In genomic region chr15:89404023-89404422, GRCh38 we compare ENCODE assay signal across 20 cellular contexts.
DNase-seq lines count a peak whose midpoint lies in the region; ATAC-seq, FAIRE-seq and TF ChIP-seq lines count a peak whose summit lies in the region.
"Had no signal": no experiment of that assay in that cellular context is flagged by ENCODE, and none has a peak within 500 bp of the region (broad histone marks: within the 10 kb centered on the region; RNA-seq: fewer than 3 reads in every experiment).

No MANE protein-coding gene starts in this region.

- H3K27me3 Mint-ChIP-seq in brain, result peaks cover 43% of the 10 kb centered on the region

- no peak overlapping the region for H4K91ac ChIP-seq in H1 (replicated peaks; ENCODE audit: insufficient read length, low read length)

- H3K79me1 ChIP-seq in H1 (ENCODE audit: low read depth, low read length), result no peaks in the 10 kb centered on the region

- H3K23me2 ChIP-seq in H1 (ENCODE audit: low read depth, low read length), result no peaks in the 10 kb centered on the region; the same call in 1 of the 2 replicates

- intact Hi-C loops in PC-3 (cut with micrococcal nuclease), result no loop called here
- intact Hi-C loops in heart right ventricle (cut with DNase I), result loop anchor here in 1 of 10 donors (5.0 kb wide), 1 partner anchor 37 kb away; no protein-coding TSS in a partner anchor

- no peak overlapping the region for H3K56ac ChIP-seq in H1 (replicated peaks; ENCODE audit: insufficient read length, low read depth, low read length)

- no peak overlapping the region for H3K23ac ChIP-seq in H1 (ENCODE audit: insufficient read length)

- H3K4me2 ChIP-seq in H1 (ENCODE audit: insufficient read depth in 1 of 2, low read depth in 2 of 2, low read length in 2 of 2) (no peak overlapping the region), PC-3 (ENCODE audit: low read length) (no peak overlapping the region)
- H3K4me2 ChIP-seq: A549; BLaER1 treated with 17β-estradiol and CSF1 and Interleukin-3, amounts not matched to agents 10 nM and 100 nM had no signal

- H2BK120ac ChIP-seq in H1 (replicated peaks; ENCODE audit: low read depth, low read length), result no peak overlapping the region

- no peak overlapping the region for H3K9ac ChIP-seq in H1 (replicated peaks in 1 of 4; ENCODE audit: extremely low read depth in 1 of 4, low read depth in 3 of 4, low read length in 3 of 4)
- no peak overlapping the region for H3K9ac ChIP-seq in PC-3 (ENCODE audit: low read length)
- H3K9ac ChIP-seq: BLaER1 treated with 17β-estradiol and CSF1 and Interleukin-3, amounts not matched to agents 10 nM and 100 nM had no signal

- FAIRE-seq in GM18507 (lab: Jason Lieb, UNC) (peak; percentile 12), H1 (lab: Jason Lieb, UNC) (no peak)
- FAIRE-seq: A549, D721Med, G401.6, GM12891 had no signal

- no peaks in the 10 kb centered on the region for H3K9me2 ChIP-seq in PC-3 (replicated peaks; ENCODE audit: low read length)

- H3K14ac ChIP-seq in H1 (ENCODE audit: insufficient read length), result no peak overlapping the region

- no peak overlapping the region for H3K4ac ChIP-seq in H1 (replicated peaks; ENCODE audit: insufficient read length, low read depth, low read length)

- H4K5ac ChIP-seq in H1 (ENCODE audit: insufficient read length, low read depth, low read length), result no peak overlapping the region

- no peak overlapping the region for H2BK5ac ChIP-seq in H1 (ENCODE audit: low read depth, low read length)

- no peaks in the 10 kb centered on the region; a peak in 1 of 8 replicates for H3K36me3 ChIP-seq in H1 (ENCODE audit: control insufficient read depth in 2 of 4, insufficient read depth in 4 of 4, low read length in 3 of 4)
- H3K36me3 ChIP-seq in PC-3 (ENCODE audit: low read depth, low read length), result no peaks in the 10 kb centered on the region
- H3K36me3 ChIP-seq in heart right ventricle, result no peaks in the 10 kb centered on the region
- H3K36me3 ChIP-seq: BLaER1 treated with 17β-estradiol and CSF1 and Interleukin-3, amounts not matched to agents 10 nM and 100 nM had no signal

- H3K27me3 ChIP-seq in H1 (replicated peaks in 1 of 4; ENCODE audit: control insufficient read depth in 3 of 4, extremely low read depth in 1 of 4, insufficient read depth in 3 of 4, low read length in 3 of 4) (peaks cover 97 to 99% (median 99%) of the 10 kb centered on the region in 4 experiments), PC-3 (ENCODE audit: low read length) (peaks cover 11% of the 10 kb centered on the region), heart right ventricle (peaks cover 36 to 100% (median 99%) of the 10 kb centered on the region in 7 donors)

- peaks cover 26% of the 10 kb centered on the region for H3K36me3 Mint-ChIP-seq in brain
- H3K36me3 Mint-ChIP-seq: CD8-positive, alpha-beta T cell had no signal

- peaks cover 3 to 27% (median 12%) of the 10 kb centered on the region in 5 experiments for H3K9me3 Mint-ChIP-seq in brain
- H3K9me3 Mint-ChIP-seq: CD4-positive, alpha-beta T cell; CD8-positive, alpha-beta T cell had no signal

- H3K4me3 ChIP-seq in H1 (ENCODE audit: extremely low read depth in 1 of 4, insufficient read depth in 2 of 4, low read depth in 3 of 4, low read length in 4 of 4) (no peak overlapping the region), PC-3 (ENCODE audit: low read length) (no peak overlapping the region), heart right ventricle (no peak overlapping the region)
- H3K4me3 ChIP-seq: A549; BLaER1 treated with 17β-estradiol and CSF1 and Interleukin-3, amounts not matched to agents 10 nM and 100 nM had no signal

- TF ChIP-seq EP300 in H1 (IDR thresholded peaks at IDR 0.05; ENCODE audit: borderline replicate concordance in 1 of 2, low read depth in 2 of 2, low read length in 2 of 2), result no peak

- no peak for TF ChIP-seq RAD21 in H1 (IDR thresholded peaks at IDR 0.05 in 1 of 2, conservative IDR thresholded peaks at IDR 0.05 in 1 of 2; ENCODE audit: low read depth in 2 of 2, low read length in 2 of 2)

- H3K18ac ChIP-seq in H1 (ENCODE audit: extremely low read depth, low read length), result no peak overlapping the region

- H3F3A ChIP-seq in PC-3 (ENCODE audit: low read length, unreplicated experiment), result no peaks in the 10 kb centered on the region

- H4K8ac ChIP-seq in H1 (ENCODE audit: extremely low read depth, insufficient read depth, low read length), result no peak overlapping the region

- DNase-seq in GM18507 (ENCODE audit: extremely low spot score, insufficient read length, low read depth) (no peak), H1 (ENCODE audit: low read depth in 1 of 2, low spot score in 2 of 2) (no peak), PC-3 (no peak), heart right ventricle (no peak)
- DNase-seq: AML-193; Caco-2; Calu3; CD4-positive, alpha-beta T cell; CD8-positive, alpha-beta T cell; DMS79 treated with DMSO at 0.1 percent for 48 hours; GF-D8 had no signal

- no peak overlapping the region for H2AK5ac ChIP-seq in H1 (ENCODE audit: low read depth, low read length)

- H2BK20ac ChIP-seq in H1 (ENCODE audit: low read length), result no peak overlapping the region

- H3K9me3 ChIP-seq in H1 (ENCODE audit: insufficient read depth in 2 of 2, low read depth in 1 of 2, low read length in 1 of 2) (no peaks in the 10 kb centered on the region), PC-3 (ENCODE audit: low read length) (no peaks in the 10 kb centered on the region), heart right ventricle (no peaks in the 10 kb centered on the region)
- H3K9me3 ChIP-seq: A549, Caco-2 had no signal

- H3K4me3 Mint-ChIP-seq in brain, result no peak overlapping the region
- H3K4me3 Mint-ChIP-seq: B cell; CD4-positive, alpha-beta T cell; CD8-positive, alpha-beta T cell had no signal

- H3K79me2 ChIP-seq in H1 (ENCODE audit: control insufficient read depth in 1 of 2, insufficient read depth in 2 of 2, low read length in 2 of 2) (no peaks in the 10 kb centered on the region), PC-3 (ENCODE audit: low read length) (no peaks in the 10 kb centered on the region)

- H3K4me1 ChIP-seq in H1 (replicated peaks in 1 of 4; ENCODE audit: control insufficient read depth in 3 of 4, insufficient read depth in 4 of 4, low read length in 3 of 4) (peaks cover 3 to 44% (median 20%) of the 10 kb centered on the region in 4 experiments), PC-3 (ENCODE audit: insufficient read depth, low read length) (peaks cover 6% of the 10 kb centered on the region), heart right ventricle (peaks cover 7 to 62% (median 39%) of the 10 kb centered on the region in 9 donors)
- H3K4me1 ChIP-seq: Caco-2 had no signal

- no peak for ATAC-seq in PC-3
- ATAC-seq in heart right ventricle, result no peak
- ATAC-seq: A549; CD8-positive, alpha-beta T cell had no signal

- POLR2A ChIA-PET in H1 (lab: Charles Lee; ENCODE audit: partially characterized antibody) (interaction anchor here (0.8 to 2.2 kb wide), 2 partner anchors 9 to 14 kb away, joined by 3 to 6 read pairs; no protein-coding TSS in a partner anchor), PC-3 (lab: Charles Lee; ENCODE audit: unreplicated experiment) (no interaction called here)

- H3K27ac Mint-ChIP-seq in brain, result peak overlapping the region in 3 of 5 experiments; percentile 41 to 99 (median 97)
- H3K27ac Mint-ChIP-seq: B cell; CD4-positive, alpha-beta T cell; CD8-positive, alpha-beta T cell had no signal

- 42% methylated on average over 3 of the region's 3 CpGs; no CpG with 5 or more reads in 1 of the 2 experiments for WGBS in H1 (ENCODE audit: extremely low coverage in 1 of 2, insufficient coverage in 1 of 2, insufficient read length in 1 of 2, insufficient replicate concordance in 2 of 2, low coverage in 1 of 2, low lambda C conversion rate in 2 of 2, missing lambda C conversion rate in 1 of 2), 2 experiments
- 14 to 20% methylated on average over 3 of the region's 3 CpGs for WGBS in heart right ventricle, 2 donors

- TF ChIP-seq CTCF in brain (conservative IDR thresholded peaks at IDR 0.05) (no peak), H1 (IDR thresholded peaks at IDR 0.05; ENCODE audit: control extremely low read depth in 1 of 3, insufficient read depth in 1 of 3, low read depth in 1 of 3, low read length in 3 of 3) (no peak), PC-3 (conservative IDR thresholded peaks at IDR 0.05; ENCODE audit: low read depth, low read length) (no peak), heart right ventricle (IDR thresholded peaks at IDR 0.05) (no peak)

- no peak overlapping the region for H2BK15ac ChIP-seq in H1 (ENCODE audit: low read length)

- no peak for TF ChIP-seq POLR2A in H1 (IDR thresholded peaks at IDR 0.05; ENCODE audit: control extremely low read depth in 1 of 2, low read depth in 2 of 2, low read length in 2 of 2)

- BruUV-seq in PC-3 (replicated peaks; lab: Mats Ljungman, UMichigan), result no TSS peak

- peaks cover 86% of the 10 kb centered on the region for H3K4me1 Mint-ChIP-seq in brain

- peaks cover 12 to 27% of the 10 kb centered on the region in 2 experiments for H4K20me1 ChIP-seq in H1 (replicated peaks in 1 of 2; ENCODE audit: control insufficient read depth in 1 of 2, insufficient read depth in 2 of 2, low read length in 2 of 2)
- H4K20me1 ChIP-seq in PC-3 (ENCODE audit: low read length), result no peaks in the 10 kb centered on the region

- no peak overlapping the region for H2BK12ac ChIP-seq in H1 (ENCODE audit: low read depth, low read length)

- H3K27ac ChIP-seq in H1 (ENCODE audit: low read depth, low read length), result no peak overlapping the region
- H3K27ac ChIP-seq in PC-3 (ENCODE audit: low read length), result no peak overlapping the region
- H3K27ac ChIP-seq in heart right ventricle, result no peak overlapping the region
- H3K27ac ChIP-seq: 22Rv1; A549; BLaER1 treated with 17β-estradiol and CSF1 and Interleukin-3, amounts not matched to agents 10 nM and 100 nM; C4-2B had no signal

- no peak overlapping the region for H2AFZ ChIP-seq in H1 (ENCODE audit: low read length)
- no peak overlapping the region for H2AFZ ChIP-seq in PC-3 (ENCODE audit: low read length)

- CTCF ChIA-PET in H1 (lab: Charles Lee; ENCODE audit: partially characterized antibody) (interaction anchor here (1.0 to 5.6 kb wide), 5 partner anchors 14 to 275 kb away, joined by 3 to 50 read pairs (median 3); no protein-coding TSS in a partner anchor), PC-3 (lab: Charles Lee) (no interaction called here)

TF ChIP-seq in H1, 55 proteins besides CTCF, POLR2A, EP300 and RAD21 (continues in another document):
- TF ChIP-seq CREB1 (IDR thresholded peaks at IDR 0.05) (no peak), EGR1 (IDR thresholded peaks at IDR 0.05; ENCODE audit: borderline replicate concordance, low read depth, low read length) (no peak), BCL11A (IDR thresholded peaks at IDR 0.05; ENCODE audit: low read depth in 2 of 2, low read length in 2 of 2) (no peak), SIRT6 (IDR thresholded peaks at IDR 0.05; ENCODE audit: low read length) (no peak), ZNF274 (IDR thresholded peaks at IDR 0.05; ENCODE audit: borderline replicate concordance, extremely low read depth, low read length) (no peak), RFX5 (IDR thresholded peaks at IDR 0.05; ENCODE audit: borderline replicate concordance, low read depth, low read length) (no peak), CHD2 (IDR thresholded peaks at IDR 0.05; ENCODE audit: low read length) (no peak), TAF7 (optimal IDR thresholded peaks at IDR 0.05; ENCODE audit: borderline replicate concordance, low read depth, low read length) (no peak), BACH1 (IDR thresholded peaks at IDR 0.05; ENCODE audit: low read length) (no peak), SUZ12 (IDR thresholded peaks at IDR 0.05; ENCODE audit: low read length) (peak; percentile 46)
